Comparison of ENCODE assay signal across 10 cellular contexts in genomic region chr1:151990058-151990855, GRCh38. TPM values are rescaled to one million over a fixed set of nuclear protein-coding genes. Genes with fewer than 3 reads are reported as not detected.
DNase-seq lines count a peak whose midpoint lies in the region; TF ChIP-seq lines count a peak whose summit lies in the region.
"Had no signal": no experiment of that assay in that cellular context is flagged by ENCODE, and none has a peak within 500 bp of the region (broad histone marks: within the 10 kb centered on the region; RNA-seq: fewer than 3 reads in every experiment).

No MANE protein-coding gene starts in this region.

- peaks cover 80% of the 10 kb centered on the region for H3K4me1 Mint-ChIP-seq in activated naive CD8-positive, alpha-beta T cell (ENCODE audit: low read depth)
- H3K4me1 Mint-ChIP-seq in activated naive CD8-positive, alpha-beta T cell treated with anti-CD3 and anti-CD28 coated beads for 36 hours = peaks cover 70% of the 10 kb centered on the region

- H3K4me3 ChIP-seq in tibial nerve = peak overlapping the region in 2 of 4 donors; percentile 6 to 98
- H3K4me3 ChIP-seq in H7 (ENCODE audit: insufficient read depth, low read depth, low read length) = no peak overlapping the region

- H3K36me3 ChIP-seq in tibial nerve (peaks cover 0 to 7% (median 0%) of the 10 kb centered on the region in 3 donors), H7 (replicated peaks; ENCODE audit: control insufficient read depth, insufficient read depth, low read length) (no peaks in the 10 kb centered on the region)

- TF ChIP-seq CTCF in tibial nerve (IDR thresholded peaks at IDR 0.05) = no peak

- no peaks in the 10 kb centered on the region for H3K9me3 ChIP-seq in tibial nerve

- H3K9me3 Mint-ChIP-seq in activated naive CD8-positive, alpha-beta T cell (ENCODE audit: low read depth) = no peaks in the 10 kb centered on the region
- H3K9me3 Mint-ChIP-seq in activated naive CD8-positive, alpha-beta T cell treated with anti-CD3 and anti-CD28 coated beads for 36 hours = peaks cover 2% of the 10 kb centered on the region

- no peak for TF ChIP-seq EP300 in tibial nerve (IDR thresholded peaks at IDR 0.05)

- DNase-seq in activated naive CD8-positive, alpha-beta T cell treated with anti-CD3 and anti-CD28 coated beads for 36 hours = no peak
- DNase-seq in kidney tubule cell (ENCODE audit: low spot score) (peak; percentile 35), tibial nerve (ENCODE audit: low spot score in 2 of 2) (no peak), NCI-H345 (lab: John Stamatoyannopoulos, UW) (no peak), H7 (no peak), NCI-H526 treated with DMSO at 0.1 percent for 48 hours (lab: John Stamatoyannopoulos, UW) (no peak)
- DNase-seq: OCI-M1; stimulated activated naive CD4-positive, alpha-beta T cell had no signal

- peaks cover 0 to 85% (median 68%) of the 10 kb centered on the region in 4 donors for H3K4me1 ChIP-seq in tibial nerve

- no peaks in the 10 kb centered on the region for H3K27me3 Mint-ChIP-seq in activated naive CD8-positive, alpha-beta T cell
- H3K27me3 Mint-ChIP-seq in activated naive CD8-positive, alpha-beta T cell treated with anti-CD3 and anti-CD28 coated beads for 36 hours = no peaks in the 10 kb centered on the region

- no peak for TF ChIP-seq POLR2A in tibial nerve (IDR thresholded peaks at IDR 0.05)

- peak overlapping the region; percentile 46 for H3K27ac Mint-ChIP-seq in activated naive CD8-positive, alpha-beta T cell
- no peak overlapping the region for H3K27ac Mint-ChIP-seq in activated naive CD8-positive, alpha-beta T cell treated with anti-CD3 and anti-CD28 coated beads for 36 hours

- H3K27me3 ChIP-seq in tibial nerve (no peaks in the 10 kb centered on the region), H7 (ENCODE audit: control insufficient read depth, insufficient read depth, low read length) (no peaks in the 10 kb centered on the region)

- peak overlapping the region; percentile 17 for H3K4me3 Mint-ChIP-seq in activated naive CD8-positive, alpha-beta T cell
- no peak overlapping the region for H3K4me3 Mint-ChIP-seq in activated naive CD8-positive, alpha-beta T cell treated with anti-CD3 and anti-CD28 coated beads for 36 hours

- H3K27ac ChIP-seq in adipose tissue (ENCODE audit: low read depth, low read length) (peak overlapping the region; percentile 46), tibial nerve (peak overlapping the region in 3 of 4 donors; percentile 94 to 99 (median 98))

- 48 to 65% (median 64%) methylated on average over 5 of the region's 5 CpGs for WGBS in adipose tissue, 3 donors
- 42 to 46% methylated on average over 5 of the region's 5 CpGs for WGBS in tibial nerve, 2 donors

- peaks cover 5% of the 10 kb centered on the region for H3K36me3 Mint-ChIP-seq in activated naive CD8-positive, alpha-beta T cell
- peaks cover 44% of the 10 kb centered on the region for H3K36me3 Mint-ChIP-seq in activated naive CD8-positive, alpha-beta T cell treated with anti-CD3 and anti-CD28 coated beads for 36 hours

RNA-seq across cellular contexts. Expression of gene S100A10, which starts 3.4 kb away (rescaled TPM):
- 100 to 1,000 TPM; 225 to 235 TPM for total RNA-seq in activated naive CD8-positive, alpha-beta T cell treated with anti-CD3 and anti-CD28 coated beads for 36 hours
- polyA plus RNA-seq in adipose tissue = 1,000 to 10,000 TPM in 1 of 3 donors, 100 to 1,000 TPM in 1, 10 to 100 TPM in 1; 77.9 to 1,006 (median 392) TPM
- 100 to 1,000 TPM; 108 to 230 (median 192) TPM for total RNA-seq in tibial nerve
- total RNA-seq in H7 (2014; rRNA removed; shearing (Covaris generic)) = 102 and 116 TPM in 2 replicates

RNA-seq across cellular contexts. Expression of gene S100A11, which starts 46.5 kb away (rescaled TPM):
- total RNA-seq in activated naive CD8-positive, alpha-beta T cell treated with anti-CD3 and anti-CD28 coated beads for 36 hours = 100 to 1,000 TPM; 162 to 165 TPM
- polyA plus RNA-seq in adipose tissue = 1,000 to 10,000 TPM in 2 of 3 donors, 100 to 1,000 TPM in 1; 254 to 1,637 (median 1,229) TPM
- 100 to 1,000 TPM in 3 of 4 donors, 10 to 100 TPM in 1; 85.0 to 267 (median 145) TPM for total RNA-seq in tibial nerve
- 474 and 597 TPM in 2 replicates for total RNA-seq in H7 (2014; rRNA removed; shearing (Covaris generic))
